8 cellular contexts compared by ENCODE assay signal in genomic region chr19:43503501-43504425, GRCh38. TPM values are rescaled to one million over a fixed set of nuclear protein-coding genes. Genes with fewer than 3 reads are reported as not detected.
DNase-seq lines count a peak whose midpoint lies in the region; ATAC-seq, FAIRE-seq and TF ChIP-seq lines count a peak whose summit lies in the region.

No MANE protein-coding gene starts in this region.

- no peaks in the 10 kb centered on the region for H3K9me3 Mint-ChIP-seq in WTC11

- POLR2A ChIA-PET in AG04449 (lab: Yijun Ruan, JAX) = interaction anchor here (0.6 to 1.2 kb wide), 3 partner anchors 9 to 71 kb away, joined by 3 read pairs; no protein-coding TSS in a partner anchor
- POLR2A ChIA-PET in WTC11 (lab: Charles Lee) = interaction anchor here (1.0 to 1.8 kb wide), 6 partner anchors 16 to 92 kb away, joined by 3 to 11 read pairs (median 4); partner anchors contain the start of genes IRGQ, LYPD3 and ZNF576

- H3K79me2 ChIP-seq in keratinocyte (ENCODE audit: control insufficient read depth, insufficient read depth, low read length) = peaks cover 13% of the 10 kb centered on the region

- peak overlapping the region; percentile 83 for H3K27ac ChIP-seq in caudate nucleus (ENCODE audit: low read depth, low read length)
- H3K27ac ChIP-seq in keratinocyte (ENCODE audit: control insufficient read depth, insufficient read depth, low read length) = peak overlapping the region; percentile 91

- peak; percentile 82 for FAIRE-seq in keratinocyte (lab: Jason Lieb, UNC)

- peak overlapping the region; percentile 97 for H3K4me2 ChIP-seq in keratinocyte (ENCODE audit: control insufficient read depth, extremely low read depth, insufficient read depth, low read depth, low read length)

- H3K36me3 Mint-ChIP-seq in WTC11 = peaks cover 2% of the 10 kb centered on the region; the same call in 1 of the 2 replicates

- H3K36me3 ChIP-seq in keratinocyte (ENCODE audit: control insufficient read depth in 2 of 2, extremely low read depth in 1 of 2, insufficient read depth in 2 of 2, low read length in 2 of 2) = peaks cover 5 to 20% of the 10 kb centered on the region in 2 experiments

- peak; percentile 85 for ATAC-seq in GM18868 (IDR thresholded peaks at IDR 0.05; ENCODE audit: unreplicated experiment)
- ATAC-seq in HG03103 (IDR thresholded peaks at IDR 0.05; ENCODE audit: low read depth, unreplicated experiment) = peak; percentile 83
- peak; percentile 89 for ATAC-seq in WTC11

- DNase-seq in AG04449 (ENCODE audit: low read depth, low spot score) (peak; percentile 29), NCI-H2227 treated with DMSO at 0.1 percent for 48 hours (lab: John Stamatoyannopoulos, UW) (peak; percentile 73), WTC11 (ENCODE audit: low spot score) (peak; percentile 97), caudate nucleus (lab: John Stamatoyannopoulos, UW) (peak; percentile 12 to 97 (median 90)), keratinocyte (ENCODE audit: low read depth, low spot score) (no peak)
- DNase-seq in stimulated activated CD4-positive, alpha-beta T cell treated with anti-CD3 and anti-CD28 coated beads, Interleukin-12 subunit alpha, Interleukin-12 subunit beta, amount 100 ng/mL, for 48 hours (ENCODE audit: low read depth in 2 of 3, low spot score in 1 of 3) = peak; percentile 94 to 99 (median 99)

- no peak for TF ChIP-seq CTCF in AG04449 (IDR thresholded peaks at IDR 0.05; ENCODE audit: insufficient read depth, low read length, missing control alignments)
- TF ChIP-seq CTCF in WTC11 (IDR thresholded peaks at IDR 0.05) = peak; percentile 25; the same call in 1 of the 2 replicates
- peak in 1 of 3 experiments; percentile 59 for TF ChIP-seq CTCF in keratinocyte (optimal IDR thresholded peaks at IDR 0.05 in 1 of 3, IDR thresholded peaks at IDR 0.05 in 1 of 3, conservative IDR thresholded peaks at IDR 0.05 in 1 of 3; ENCODE audit: extremely low read depth in 1 of 3, insufficient read depth in 2 of 3, low read length in 3 of 3)

- dilution Hi-C loops in keratinocyte (cut with MboI; ENCODE audit: extremely low pct_ligation_motif_present, low sequenced_read_pairs) = no loop called here

- no peaks in the 10 kb centered on the region for H3K9me1 ChIP-seq in keratinocyte (ENCODE audit: control insufficient read depth, extremely low read depth, insufficient read depth, low read length)

- peak overlapping the region; percentile 91 for H3K9ac ChIP-seq in keratinocyte (ENCODE audit: control insufficient read depth, extremely low read depth, insufficient read depth, low read length)

- CTCF ChIA-PET in AG04449 (lab: Yijun Ruan, JAX) (interaction anchor here (0.8 to 12.9 kb wide), 7 partner anchors 10 to 71 kb away, joined by 3 to 95 read pairs (median 4); partner anchors contain the start of gene ZNF575), WTC11 (lab: Charles Lee) (interaction anchor here (0.6 to 3.5 kb wide), 22 partner anchors 8 to 164 kb away, joined by 3 to 50 read pairs (median 6); partner anchors contain the start of genes ETHE1, IRGQ, ZNF575 and ZNF576)

- peaks cover 8% of the 10 kb centered on the region for H3K4me1 ChIP-seq in keratinocyte (ENCODE audit: control insufficient read depth, extremely low read depth, insufficient read depth, low read length)

- H3K4me1 Mint-ChIP-seq in WTC11 = peaks cover 21% of the 10 kb centered on the region

- H3K4me3 ChIP-seq in AG04449 (ENCODE audit: low read depth, low read length) (peak overlapping the region; percentile 85), keratinocyte (ENCODE audit: control insufficient read depth in 2 of 3, extremely low read depth in 1 of 3, insufficient read depth in 2 of 3, low read depth in 1 of 3, low read length in 3 of 3) (peak overlapping the region; percentile 62 to 96 (median 95))

- H3K27me3 ChIP-seq in keratinocyte (ENCODE audit: control insufficient read depth, extremely low read depth, insufficient read depth, low read length) = no peaks in the 10 kb centered on the region

- peak overlapping the region; percentile 91 for H3K4me3 Mint-ChIP-seq in WTC11

- peaks cover 38% of the 10 kb centered on the region for H3K27me3 Mint-ChIP-seq in WTC11 (ENCODE audit: low read depth)

- no peaks in the 10 kb centered on the region for H4K20me1 ChIP-seq in keratinocyte (ENCODE audit: control insufficient read depth, extremely low read depth, insufficient read depth, low read length)

- H3K9me3 ChIP-seq in keratinocyte (ENCODE audit: control insufficient read depth, low read depth, low read length) = no peaks in the 10 kb centered on the region

- peak overlapping the region; percentile 92 for H2AFZ ChIP-seq in keratinocyte (ENCODE audit: control insufficient read depth, low read length)

- H3K27ac Mint-ChIP-seq in WTC11 = peak overlapping the region; percentile 74

TF ChIP-seq in WTC11, 78 proteins besides CTCF, POLR2A, EP300 and RAD21 (continues in another document):
- TF ChIP-seq TCF7 (CRISPR knock-in tag; IDR thresholded peaks at IDR 0.05; ENCODE audit: low read depth) (no peak), PREB (CRISPR knock-in tag; IDR thresholded peaks at IDR 0.05; ENCODE audit: borderline replicate concordance) (no peak)

RNA-seq across cellular contexts. Expression of gene PHLDB3, which starts 0.8 kb away (rescaled TPM):
- 14.6 to 15.6 TPM (median 14.8 TPM) in 3 replicates for total RNA-seq in WTC11 (2021)
- 6.1 to 9.8 TPM (median 6.7 TPM) in 3 replicates for polyA plus RNA-seq in keratinocyte
- 33.2 TPM for polyA plus RNA-seq in keratinocyte (2011; ENCODE audit: low read depth)
- 3.1 and 8.6 TPM in 2 replicates for polyA plus RNA-seq in keratinocyte (2011; cell fraction: cytosol; rRNA removed)
- polyA plus RNA-seq in keratinocyte (2011; cell fraction: nucleus; rRNA removed) = 18.6 and 24.0 TPM in 2 replicates
- 7.2 and 32.9 TPM in 2 replicates for polyA plus RNA-seq in keratinocyte (2012; ENCODE audit: low replicate concordance)
- polyA minus RNA-seq in keratinocyte = 4.3 to 7.6 TPM (median 6.4 TPM) in 3 replicates
- polyA minus RNA-seq in keratinocyte (2011; cell fraction: cytosol; rRNA and poly(A)+ RNA removed) = 12.3 TPM
- polyA minus RNA-seq in keratinocyte (2011; cell fraction: nucleus; rRNA and poly(A)+ RNA removed) = 16.4 and 21.0 TPM in 2 replicates

RNA-seq across cellular contexts. Expression of gene ETHE1, which starts 23.2 kb away (rescaled TPM):
- 19.0 to 23.5 TPM (median 21.2 TPM) in 3 replicates for total RNA-seq in WTC11 (2021)
- 234 to 301 TPM (median 245 TPM) in 3 replicates for polyA plus RNA-seq in keratinocyte
- 288 TPM for polyA plus RNA-seq in keratinocyte (2011; ENCODE audit: low read depth)
- 283 and 302 TPM in 2 replicates for polyA plus RNA-seq in keratinocyte (2011; cell fraction: cytosol; rRNA removed)
- 180 and 198 TPM in 2 replicates for polyA plus RNA-seq in keratinocyte (2011; cell fraction: nucleus; rRNA removed)
- 204 and 227 TPM in 2 replicates for polyA plus RNA-seq in keratinocyte (2012; ENCODE audit: low replicate concordance)
- polyA minus RNA-seq in keratinocyte = 256 to 402 TPM (median 313 TPM) in 3 replicates
- 280 TPM for polyA minus RNA-seq in keratinocyte (2011; cell fraction: cytosol; rRNA and poly(A)+ RNA removed)
- 70.7 and 74.0 TPM in 2 replicates for polyA minus RNA-seq in keratinocyte (2011; cell fraction: nucleus; rRNA and poly(A)+ RNA removed)

RNA-seq across cellular contexts. Expression of gene ZNF575, which starts 29.2 kb away (rescaled TPM):
- total RNA-seq in WTC11 (2021) = 0.13 to 0.25 TPM in 2 of 3 replicates, not detected in the other
- 0.05 to 0.22 TPM (median 0.06 TPM) in 3 replicates for polyA plus RNA-seq in keratinocyte
- polyA plus RNA-seq in keratinocyte (2011; ENCODE audit: low read depth) = 0.74 TPM
- 0.11 and 0.27 TPM in 2 replicates for polyA plus RNA-seq in keratinocyte (2011; cell fraction: cytosol; rRNA removed)
- polyA plus RNA-seq in keratinocyte (2011; cell fraction: nucleus; rRNA removed) = 0.10 and 0.76 TPM in 2 replicates
- polyA plus RNA-seq in keratinocyte (2012; ENCODE audit: low replicate concordance) = 1.3 and 1.4 TPM in 2 replicates
- polyA minus RNA-seq in keratinocyte = 0.07 to 0.13 TPM (median 0.10 TPM) in 3 replicates
- polyA minus RNA-seq in keratinocyte (2011; cell fraction: cytosol; rRNA and poly(A)+ RNA removed) = not detected
- polyA minus RNA-seq in keratinocyte (2011; cell fraction: nucleus; rRNA and poly(A)+ RNA removed) = not detected in 2 replicates

RNA-seq across cellular contexts. Expression of gene LYPD3, which starts 38.4 kb away (rescaled TPM):
- 2.7 to 3.8 TPM (median 3.1 TPM) in 3 replicates for total RNA-seq in WTC11 (2021)
- polyA plus RNA-seq in keratinocyte = 163 to 303 TPM (median 166 TPM) in 3 replicates
- 170 TPM for polyA plus RNA-seq in keratinocyte (2011; ENCODE audit: low read depth)
- 74.3 and 111 TPM in 2 replicates for polyA plus RNA-seq in keratinocyte (2011; cell fraction: cytosol; rRNA removed)
- 507 and 546 TPM in 2 replicates for polyA plus RNA-seq in keratinocyte (2011; cell fraction: nucleus; rRNA removed)
- 196 and 682 TPM in 2 replicates for polyA plus RNA-seq in keratinocyte (2012; ENCODE audit: low replicate concordance)
- 74.7 to 199 TPM (median 145 TPM) in 3 replicates for polyA minus RNA-seq in keratinocyte
- polyA minus RNA-seq in keratinocyte (2011; cell fraction: cytosol; rRNA and poly(A)+ RNA removed) = 127 TPM
- 228 and 253 TPM in 2 replicates for polyA minus RNA-seq in keratinocyte (2011; cell fraction: nucleus; rRNA and poly(A)+ RNA removed)
